In the genomic region with DNA sequence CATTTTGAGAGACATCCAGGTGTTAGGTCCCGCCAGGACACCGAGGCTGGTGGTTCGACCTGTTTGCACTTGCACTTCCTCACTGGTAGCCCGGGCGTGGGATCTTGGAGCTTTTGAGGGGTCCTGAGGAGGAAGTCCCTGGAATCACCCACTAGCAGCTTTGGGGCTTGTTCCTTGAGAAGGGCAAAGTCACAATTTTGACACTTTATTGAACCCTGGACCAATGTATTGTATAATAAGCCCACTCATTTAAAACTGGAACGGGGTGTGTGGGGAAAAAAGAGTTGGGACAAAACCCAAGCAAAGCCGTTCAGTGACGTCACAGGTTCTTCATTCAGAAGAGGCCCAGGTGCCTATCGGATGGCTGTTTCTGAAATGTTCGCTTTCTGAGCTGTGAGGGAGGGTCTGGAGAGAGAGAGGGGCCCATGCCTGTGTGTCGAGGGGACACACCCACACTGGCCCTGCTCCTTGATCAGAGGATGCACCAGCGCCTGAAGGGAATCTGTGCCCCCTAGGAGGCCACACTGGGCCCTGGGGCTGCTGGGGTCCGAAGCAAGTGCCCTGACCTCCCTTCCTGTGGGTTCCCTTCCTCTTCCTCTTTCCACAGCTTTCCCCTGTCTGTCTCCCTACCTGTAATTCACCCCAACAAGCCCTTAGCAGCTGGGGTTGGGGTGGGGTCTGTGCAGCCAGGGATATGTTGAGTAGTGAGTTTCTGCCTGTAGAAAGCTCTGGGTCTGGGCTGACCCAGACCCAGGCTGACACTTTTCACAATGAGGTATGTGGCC, we compare ENCODE assay signal across 10 cellular contexts. TPM values are rescaled to one million over a fixed set of nuclear protein-coding genes. Genes with fewer than 3 reads are reported as not detected.
DNase-seq lines count a peak whose midpoint lies in the region; ATAC-seq and TF ChIP-seq lines count a peak whose summit lies in the region.
"Had no signal": no experiment of that assay in that cellular context is flagged by ENCODE, and none has a peak within 500 bp of the region (broad histone marks: within the 10 kb centered on the region; RNA-seq: fewer than 3 reads in every experiment).

No MANE protein-coding gene starts in this region.

- 82 to 93% methylated on average over 7 to 13 of the region's 13 CpGs for WGBS in endodermal cell (ENCODE audit: insufficient coverage in 1 of 2, insufficient read length in 1 of 2), 2 experiments

- no peaks in the 10 kb centered on the region for H3K36me3 Mint-ChIP-seq in activated naive CD8-positive, alpha-beta T cell treated with anti-CD3 and anti-CD28 coated beads, Interleukin-2, amount 50 U/mL, for 24 hours (ENCODE audit: low read depth)
- H3K36me3 Mint-ChIP-seq in endodermal cell (ENCODE audit: low read depth), result peaks cover 4% of the 10 kb centered on the region

- H3K4me1 Mint-ChIP-seq in activated naive CD8-positive, alpha-beta T cell treated with anti-CD3 and anti-CD28 coated beads, Interleukin-2, amount 50 U/mL, for 24 hours, result peaks cover 89% of the 10 kb centered on the region
- H3K4me1 Mint-ChIP-seq in endodermal cell, result peaks cover 53% of the 10 kb centered on the region

- POLR2A ChIA-PET in HEK293 (lab: Yijun Ruan, JAX), result interaction anchor here (0.9 kb wide), 1 partner anchor 16 kb away, joined by 3 read pairs; no protein-coding TSS in a partner anchor

- H3K9ac ChIP-seq in mucosa of rectum (ENCODE audit: low read depth in 1 of 2, low read length in 2 of 2) (peak overlapping the region in 1 of 2 donors; percentile 91), endodermal cell (ENCODE audit: extremely low read depth, low read length, poor library complexity, severe bottlenecking) (no peak overlapping the region)

- DNase-seq in BE2C, result no peak
- DNase-seq in activated naive CD8-positive, alpha-beta T cell treated with anti-CD3 and anti-CD28 coated beads, Interleukin-2, amount 50 U/mL, for 24 hours, result no peak
- no peak for DNase-seq in endodermal cell
- no peak for DNase-seq in OCI-M2 (lab: John Stamatoyannopoulos, UW; ENCODE audit: unreplicated experiment)
- no peak for DNase-seq in left cardiac atrium
- DNase-seq: NCI-H748 treated with DMSO at 0.1 percent for 48 hours had no signal

- CTCF ChIA-PET in HEK293 (lab: Yijun Ruan, JAX), result no interaction called here

- no peaks in the 10 kb centered on the region for H3K9me3 ChIP-seq in BE2C
- no peaks in the 10 kb centered on the region for H3K9me3 ChIP-seq in HEK293 (ENCODE audit: control insufficient read depth, insufficient read depth, low read depth, low read length)
- H3K9me3 ChIP-seq in mucosa of rectum (ENCODE audit: control insufficient read depth in 2 of 2, low read length in 2 of 2), result no peaks in the 10 kb centered on the region
- no peaks in the 10 kb centered on the region for H3K9me3 ChIP-seq in endodermal cell (ENCODE audit: control insufficient read depth, low read length)
- H3K9me3 ChIP-seq: pancreas had no signal

- no peak for ATAC-seq in activated naive CD8-positive, alpha-beta T cell treated with anti-CD3 and anti-CD28 coated beads, Interleukin-2, amount 50 U/mL, for 24 hours
- ATAC-seq in HG02852 (IDR thresholded peaks at IDR 0.05; ENCODE audit: unreplicated experiment) (no peak), left cardiac atrium (no peak)
- ATAC-seq: pancreas had no signal

- H3K36me3 ChIP-seq in BE2C, result no peaks in the 10 kb centered on the region; the same call in 1 of the 2 replicates
- H3K36me3 ChIP-seq in HEK293 (ENCODE audit: control insufficient read depth in 2 of 2, insufficient read depth in 1 of 2, low read length in 2 of 2), result no peaks in the 10 kb centered on the region
- H3K36me3 ChIP-seq in mucosa of rectum (ENCODE audit: control insufficient read depth in 2 of 2, insufficient read depth in 2 of 2, low read length in 2 of 2), result no peaks in the 10 kb centered on the region
- no peaks in the 10 kb centered on the region for H3K36me3 ChIP-seq in endodermal cell (ENCODE audit: control insufficient read depth, insufficient read depth, low read length)
- H3K36me3 ChIP-seq: pancreas had no signal

- no peaks in the 10 kb centered on the region for H3K27me3 ChIP-seq in BE2C
- H3K27me3 ChIP-seq in mucosa of rectum (ENCODE audit: control insufficient read depth in 2 of 2, insufficient read depth in 2 of 2, low read length in 2 of 2), result no peaks in the 10 kb centered on the region
- H3K27me3 ChIP-seq in endodermal cell (ENCODE audit: control insufficient read depth, insufficient read depth, low read length, poor library complexity, severe bottlenecking), result no peaks in the 10 kb centered on the region
- H3K27me3 ChIP-seq: pancreas had no signal

- no peaks in the 10 kb centered on the region for H3K27me3 Mint-ChIP-seq in activated naive CD8-positive, alpha-beta T cell treated with anti-CD3 and anti-CD28 coated beads, Interleukin-2, amount 50 U/mL, for 24 hours
- peaks cover 37% of the 10 kb centered on the region for H3K27me3 Mint-ChIP-seq in endodermal cell (ENCODE audit: insufficient read depth)

- no peaks in the 10 kb centered on the region for H3K9me3 Mint-ChIP-seq in activated naive CD8-positive, alpha-beta T cell treated with anti-CD3 and anti-CD28 coated beads, Interleukin-2, amount 50 U/mL, for 24 hours
- no peaks in the 10 kb centered on the region for H3K9me3 Mint-ChIP-seq in endodermal cell

- peak overlapping the region; percentile 88 for H3K27ac Mint-ChIP-seq in activated naive CD8-positive, alpha-beta T cell treated with anti-CD3 and anti-CD28 coated beads, Interleukin-2, amount 50 U/mL, for 24 hours
- H3K27ac Mint-ChIP-seq in endodermal cell, result no peak overlapping the region

- H3K27ac ChIP-seq in HEK293 (ENCODE audit: extremely low read depth, low read depth, low read length), result no peak overlapping the region
- H3K27ac ChIP-seq in mucosa of rectum (ENCODE audit: low read depth in 2 of 2, low read length in 2 of 2), result peak overlapping the region; percentile 46 to 87
- H3K27ac ChIP-seq in endodermal cell (ENCODE audit: low read depth, low read length), result no peak overlapping the region
- H3K27ac ChIP-seq: pancreas had no signal

- TF ChIP-seq CTCF in BE2C (IDR thresholded peaks at IDR 0.05; ENCODE audit: low read depth, low read length) (no peak), HEK293 (tag by site-specific recombination; IDR thresholded peaks at IDR 0.05) (no peak), endodermal cell (conservative IDR thresholded peaks at IDR 0.05) (no peak)

- intact Hi-C loops in left cardiac atrium (cut with DNase I), result loop anchor here (5.0 to 10.0 kb wide), 2 partner anchors 54 to 57 kb away; no protein-coding TSS in a partner anchor

- H3K4me3 ChIP-seq in BE2C (ENCODE audit: low read depth, low read length) (peak overlapping the region; percentile 95), HEK293 (ENCODE audit: low read depth, low read length) (no peak overlapping the region), mucosa of rectum (ENCODE audit: low read length in 2 of 2) (peak overlapping the region in 1 of 2 donors; percentile 82), endodermal cell (ENCODE audit: low read length) (no peak overlapping the region)
- H3K4me3 ChIP-seq: pancreas had no signal

- peak overlapping the region; percentile 94 for H3K4me3 Mint-ChIP-seq in activated naive CD8-positive, alpha-beta T cell treated with anti-CD3 and anti-CD28 coated beads, Interleukin-2, amount 50 U/mL, for 24 hours
- H3K4me3 Mint-ChIP-seq in endodermal cell, result no peak overlapping the region

- peaks cover 43% of the 10 kb centered on the region for H3K4me1 ChIP-seq in BE2C
- H3K4me1 ChIP-seq in HEK293 (ENCODE audit: control insufficient read depth, insufficient read depth, low read length), result peaks cover 24% of the 10 kb centered on the region
- H3K4me1 ChIP-seq in mucosa of rectum (ENCODE audit: control insufficient read depth in 2 of 2, insufficient read depth in 2 of 2, low read length in 2 of 2), result peaks cover 43 to 55% of the 10 kb centered on the region in 2 donors
- peaks cover 18% of the 10 kb centered on the region for H3K4me1 ChIP-seq in endodermal cell (ENCODE audit: control insufficient read depth, insufficient read depth, low read length)

TF ChIP-seq in HEK293, 187 proteins besides CTCF, POLR2A, EP300 and RAD21:
- no peak for TF ChIP-seq ZNF426 (tag by site-specific recombination; IDR thresholded peaks at IDR 0.05)
- TF ChIP-seq KLF9 (tag by site-specific recombination; IDR thresholded peaks at IDR 0.05; ENCODE audit: low read depth), result 0 out of 2 replicates have a peak, but pooled peaks have one; percentile 21

RNA-seq across cellular contexts. Expression of a gene that starts 2.6 kb away (rescaled TPM):
- polyA plus RNA-seq in BE2C (2012; ENCODE audit: insufficient read depth, insufficient read length, low read depth), result 89.6 TPM
- 10 to 100 TPM; 23.9 to 24.3 TPM for total RNA-seq in endodermal cell
- polyA plus RNA-seq in endodermal cell (2013, experiment 1 of 2), result 20.8 TPM
- polyA plus RNA-seq in endodermal cell (2013, experiment 2 of 2), result 17.4 TPM
- total RNA-seq in left cardiac atrium, result 10 to 100 TPM; 38.7 to 69.1 TPM

Comparison
In these comparisons a context has a peak if more than half of its experiments do, and no peak if none do; other contexts are left out.
1. H3K27ac ChIP-seq: peak in mucosa of rectum (2 of 2); none in HEK293 (single experiment) and endodermal cell (single experiment).